8 cellular contexts compared by ENCODE assay signal in genomic region chr9:91796516-91796915, GRCh38.
A peak's percentile ranks its signal among the peaks of the same experiment; 100 is the strongest.
DNase-seq lines count a peak whose midpoint lies in the region; ATAC-seq and TF ChIP-seq lines count a peak whose summit lies in the region.
"Not testable (repeated sequence)": the region's sequence is repeated elsewhere in the genome, so short reads cannot be mapped to it uniquely, and the experiment has no call there.

No MANE protein-coding gene starts in this region.

- TF ChIP-seq CTCF in A673 (conservative IDR thresholded peaks at IDR 0.05; ENCODE audit: low read depth, low read length); activated CD8-positive, alpha-beta T cell treated with anti-CD3 and anti-CD28 coated beads for 36 hours (IDR thresholded peaks at IDR 0.05): not testable (repeated sequence)

- H3K4me1 Mint-ChIP-seq in activated CD8-positive, alpha-beta T cell treated with anti-CD3 and anti-CD28 coated beads for 36 hours (ENCODE audit: low read depth) = peaks cover 13% of the 10 kb centered on the region
- peaks cover 29 to 31% of the 10 kb centered on the region in 2 donors for H3K4me1 Mint-ChIP-seq in immature natural killer cell

- H3K9me3 Mint-ChIP-seq in activated CD8-positive, alpha-beta T cell treated with anti-CD3 and anti-CD28 coated beads for 36 hours = not testable (repeated sequence)
- H3K9me3 Mint-ChIP-seq in immature natural killer cell = peaks cover 9 to 27% (median 14%) of the 10 kb centered on the region in 6 donors

- not testable (repeated sequence) for H3K27ac Mint-ChIP-seq in activated CD8-positive, alpha-beta T cell treated with anti-CD3 and anti-CD28 coated beads for 36 hours
- peak overlapping the region; percentile 85 to 96 (median 94) for H3K27ac Mint-ChIP-seq in immature natural killer cell

- H3K27ac ChIP-seq in A673 (ENCODE audit: low read depth, low read length, poor library complexity, severe bottlenecking) = peak overlapping the region; percentile 58

- not testable (repeated sequence) for H3K36me3 ChIP-seq in A673 (ENCODE audit: insufficient read depth, low read length, poor library complexity, severe bottlenecking)

- H3K4me1 ChIP-seq in A673 (ENCODE audit: insufficient read depth, low read length, poor library complexity, severe bottlenecking) = peaks cover 32% of the 10 kb centered on the region

- CTCF ChIA-PET in A673 (lab: Charles Lee) = interaction anchor here (0.7 kb wide), 1 partner anchor 61 kb away, joined by 9 read pairs; no protein-coding TSS in a partner anchor
- CTCF ChIA-PET in activated CD8-positive, alpha-beta T cell treated with anti-CD3 and anti-CD28 coated beads for 36 hours (lab: Charles Lee) = not testable (repeated sequence)

- POLR2A ChIA-PET in A673 (lab: Charles Lee; ENCODE audit: low non-redundant PET) = interaction anchor here (0.7 kb wide), 2 partner anchors 14 to 1002 kb away, joined by 3 to 20 read pairs; no protein-coding TSS in a partner anchor
- POLR2A ChIA-PET in activated CD8-positive, alpha-beta T cell treated with anti-CD3 and anti-CD28 coated beads for 36 hours (lab: Charles Lee) = not testable (repeated sequence)

- H3K4me3 Mint-ChIP-seq in activated CD8-positive, alpha-beta T cell treated with anti-CD3 and anti-CD28 coated beads for 36 hours = not testable (repeated sequence)
- peak overlapping the region in 2 of 5 donors; percentile 3 to 18 for H3K4me3 Mint-ChIP-seq in immature natural killer cell

- ATAC-seq in activated CD8-positive, alpha-beta T cell treated with anti-CD3 and anti-CD28 coated beads for 36 hours = peak; percentile 75

- BruUV-seq in A673 (replicated peaks; lab: Mats Ljungman, UMichigan) = not testable (repeated sequence)

- H3K27me3 ChIP-seq in A673 (replicated peaks; ENCODE audit: insufficient read depth, low read depth, low read length, poor library complexity) = not testable (repeated sequence)

- not testable (repeated sequence) for H3K36me3 Mint-ChIP-seq in activated CD8-positive, alpha-beta T cell treated with anti-CD3 and anti-CD28 coated beads for 36 hours (ENCODE audit: low read depth); immature natural killer cell

- not testable (repeated sequence) for DNase-seq in A673 (ENCODE audit: low spot score)
- peak in 69 of 76 experiments; percentile 12 to 93 (median 71) for DNase-seq in HUDEP-2 (lab: John Stamatoyannopoulos, UW; ENCODE audit: unreplicated experiment in 76 of 76)
- DNase-seq in SW480 (ENCODE audit: low spot score) = peak; percentile 87
- DNase-seq in activated CD8-positive, alpha-beta T cell treated with anti-CD3 and anti-CD28 coated beads for 36 hours = peak; percentile 63
- peak; percentile 23 for DNase-seq in activated T-helper 9 cell treated with anti-CD3 and anti-CD28 coated beads, Interleukin-2, amount 50 U/mL, for 16 hours (ENCODE audit: low read depth)
- DNase-seq in effector CD4-positive, alpha-beta T cell = peak; percentile 17
- DNase-seq in immature natural killer cell = peak; percentile 50 to 61 (median 59)
- DNase-seq in stimulated activated CD4-positive, alpha-beta T cell treated with anti-CD3 and anti-CD28 coated beads, TNF-alpha, amount 100 ng/mL, for 4 hours (ENCODE audit: low read depth in 3 of 3) = peak in 2 of 3 experiments; percentile 9 to 23

- not testable (repeated sequence) for H3K27me3 Mint-ChIP-seq in activated CD8-positive, alpha-beta T cell treated with anti-CD3 and anti-CD28 coated beads for 36 hours
- peaks cover 31 to 39% (median 37%) of the 10 kb centered on the region in 3 donors for H3K27me3 Mint-ChIP-seq in immature natural killer cell (ENCODE audit: low read depth in 3 of 3)

- intact Hi-C loops in A673 (cut with micrococcal nuclease; ENCODE audit: unreplicated experiment) = loop anchor here (2.0 kb wide), 1 partner anchor 152 kb away; no protein-coding TSS in a partner anchor
- intact Hi-C loops in activated CD8-positive, alpha-beta T cell treated with anti-CD3 and anti-CD28 coated beads for 36 hours (cut with micrococcal nuclease) = not testable (repeated sequence)

- not testable (repeated sequence) for H3K4me3 ChIP-seq in A673 (ENCODE audit: low read depth, low read length, poor library complexity, severe bottlenecking)

- not testable (repeated sequence) for H3K9me3 ChIP-seq in A673 (ENCODE audit: low read depth, low read length, poor library complexity, severe bottlenecking)
